Comparison of ENCODE assay signal across 8 cellular contexts in genomic region chr18:5004031-5004820, GRCh38.
DNase-seq lines count a peak whose midpoint lies in the region; TF ChIP-seq lines count a peak whose summit lies in the region.
"Not testable (repeated sequence)": the region's sequence is repeated elsewhere in the genome, so short reads cannot be mapped to it uniquely, and the experiment has no call there.

No MANE protein-coding gene starts in this region.

- not testable (repeated sequence) for H3K36me3 Mint-ChIP-seq in chondrocyte (ENCODE audit: low read depth); glutamatergic neuron (ENCODE audit: unreplicated experiment); neural crest cell (ENCODE audit: low read depth)

- H3K36me3 ChIP-seq in HUES48 (ENCODE audit: control insufficient read depth, insufficient read depth, low read length); subcutaneous abdominal adipose tissue (ENCODE audit: control insufficient read depth in 5 of 5, insufficient read depth in 5 of 5, low read length in 5 of 5): not testable (repeated sequence)

- H3K9ac ChIP-seq in HUES48 (ENCODE audit: low read depth, low read length), result peak overlapping the region; percentile 69
- H3K9ac ChIP-seq in subcutaneous abdominal adipose tissue (ENCODE audit: low read length in 5 of 5), result not testable (repeated sequence)

- not testable (repeated sequence) for H3K9me3 Mint-ChIP-seq in chondrocyte (ENCODE audit: low read depth); glutamatergic neuron (ENCODE audit: unreplicated experiment); neural crest cell

- not testable (repeated sequence) for H3K4me1 ChIP-seq in HUES48 (ENCODE audit: control insufficient read depth, insufficient read depth, low read length); subcutaneous abdominal adipose tissue (ENCODE audit: control insufficient read depth in 5 of 5, insufficient read depth in 5 of 5, low read length in 5 of 5)

- DNase-seq in COLO668 (lab: John Stamatoyannopoulos, UW; ENCODE audit: unreplicated experiment) (peak; percentile 11), NCI-H69 (lab: John Stamatoyannopoulos, UW) (peak; percentile 72), glutamatergic neuron (peak; percentile 33), islet precursor cell (peak; percentile 74), neural crest cell (ENCODE audit: low read depth, low spot score) (peak; percentile 16)
- not testable (repeated sequence) for DNase-seq in chondrocyte (ENCODE audit: low spot score)

- H3K4me3 ChIP-seq in HUES48 (ENCODE audit: low read depth, low read length) (peak overlapping the region; percentile 65), subcutaneous abdominal adipose tissue (ENCODE audit: low read depth in 1 of 5, low read length in 5 of 5) (peak overlapping the region in 4 of 5 donors; percentile 28 to 54 (median 48))

- H3K4me3 Mint-ChIP-seq in chondrocyte (ENCODE audit: unreplicated experiment), result peak overlapping the region; percentile 74
- H3K4me3 Mint-ChIP-seq in glutamatergic neuron (ENCODE audit: unreplicated experiment), result peak overlapping the region; percentile 74
- H3K4me3 Mint-ChIP-seq in neural crest cell, result peak overlapping the region; percentile 93

- H3K27ac Mint-ChIP-seq in chondrocyte (ENCODE audit: unreplicated experiment), result not testable (repeated sequence)
- H3K27ac Mint-ChIP-seq in glutamatergic neuron (ENCODE audit: unreplicated experiment) (peak overlapping the region; percentile 83), neural crest cell (ENCODE audit: unreplicated experiment) (peak overlapping the region; percentile 0)

- not testable (repeated sequence) for H3K27me3 ChIP-seq in HUES48 (ENCODE audit: control insufficient read depth, insufficient read depth, low read length); subcutaneous abdominal adipose tissue (ENCODE audit: control insufficient read depth in 5 of 5, insufficient read depth in 4 of 5, low read length in 5 of 5)

- not testable (repeated sequence) for H3K4me1 Mint-ChIP-seq in chondrocyte (ENCODE audit: low read depth); glutamatergic neuron (ENCODE audit: low read depth, unreplicated experiment)
- peaks cover 12% of the 10 kb centered on the region for H3K4me1 Mint-ChIP-seq in neural crest cell

- peak overlapping the region; percentile 59 for H3K27ac ChIP-seq in HUES48 (ENCODE audit: low read depth, low read length)
- not testable (repeated sequence) for H3K27ac ChIP-seq in subcutaneous abdominal adipose tissue (ENCODE audit: low read depth, low read length)

- not testable (repeated sequence) for H3K9me3 ChIP-seq in HUES48 (ENCODE audit: control insufficient read depth, insufficient read depth, low read length); subcutaneous abdominal adipose tissue (ENCODE audit: control insufficient read depth in 5 of 5, low read length in 5 of 5)

- TF ChIP-seq CTCF in chondrocyte (IDR thresholded peaks at IDR 0.05) (peak; percentile 28), neural crest cell (conservative IDR thresholded peaks at IDR 0.05) (peak; percentile 48)
- not testable (repeated sequence) for TF ChIP-seq CTCF in glutamatergic neuron (IDR thresholded peaks at IDR 0.05; ENCODE audit: partially characterized antibody, unreplicated experiment)

- H3K27me3 Mint-ChIP-seq in chondrocyte (ENCODE audit: low read depth); glutamatergic neuron (ENCODE audit: unreplicated experiment); neural crest cell (ENCODE audit: low read depth): not testable (repeated sequence)
